Comparison of ENCODE assay signal across 9 cellular contexts in the genomic region with DNA sequence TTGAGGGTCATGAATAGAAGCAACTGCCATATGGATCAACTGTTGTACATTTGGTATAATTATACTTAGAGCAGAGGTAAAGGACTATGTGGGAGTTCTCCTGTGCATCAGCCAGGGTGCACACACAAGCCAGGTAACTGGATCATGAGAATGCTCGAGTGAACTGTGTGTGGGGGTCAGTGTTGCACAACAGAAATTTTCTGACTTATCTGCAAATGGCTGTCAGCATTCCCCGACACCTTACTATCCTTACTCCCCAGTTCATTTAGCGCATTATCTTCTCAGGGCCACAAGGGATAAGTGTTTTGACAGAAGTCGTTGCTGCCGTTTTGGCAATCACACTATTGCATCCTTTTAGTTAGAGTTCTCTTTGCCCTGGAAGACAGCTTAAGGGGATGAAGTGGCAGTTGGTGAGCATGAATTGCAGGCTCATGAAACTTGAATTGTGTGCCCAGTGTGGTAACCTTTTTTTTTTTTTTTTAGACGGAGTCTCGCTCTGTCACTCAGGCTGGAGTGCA. TPM values are rescaled to one million over a fixed set of nuclear protein-coding genes. Genes with fewer than 3 reads are reported as not detected.
DNase-seq lines count a peak whose midpoint lies in the region; ATAC-seq and TF ChIP-seq lines count a peak whose summit lies in the region.
"Had no signal": no experiment of that assay in that cellular context is flagged by ENCODE, and none has a peak within 500 bp of the region (broad histone marks: within the 10 kb centered on the region; RNA-seq: fewer than 3 reads in every experiment).

No MANE protein-coding gene starts in this region.

- H3K4me3 ChIP-seq in dorsolateral prefrontal cortex: peak overlapping the region in 58 of 59 donors; percentile 70 to 100 (median 96)
- peak overlapping the region; percentile 8 to 88 for H3K4me3 ChIP-seq in neutrophil (ENCODE audit: low read depth in 1 of 2, low read length in 1 of 2)

- no peak for ATAC-seq in GM21717 (IDR thresholded peaks at IDR 0.05; ENCODE audit: unreplicated experiment)

- no peaks in the 10 kb centered on the region for H3K27me3 ChIP-seq in dorsolateral prefrontal cortex
- no peaks in the 10 kb centered on the region for H3K27me3 ChIP-seq in neutrophil

- H3K9me3 ChIP-seq in neutrophil: no peaks in the 10 kb centered on the region

- no peak for TF ChIP-seq CTCF in dorsolateral prefrontal cortex (IDR thresholded peaks at IDR 0.05 in 54 of 56, conservative IDR thresholded peaks at IDR 0.05 in 2 of 56; ENCODE audit: low read depth in 1 of 56, partially characterized antibody in 56 of 56)
- TF ChIP-seq CTCF in neutrophil (IDR thresholded peaks at IDR 0.05): no peak

- intact Hi-C loops in dorsolateral prefrontal cortex (cut with DNase I): no loop called here

- H3K36me3 ChIP-seq in neutrophil: no peaks in the 10 kb centered on the region

- peak overlapping the region in 16 of 59 donors; percentile 6 to 97 (median 94) for H3K27ac ChIP-seq in dorsolateral prefrontal cortex
- peak overlapping the region; percentile 97 for H3K27ac ChIP-seq in neutrophil

- H3K4me1 ChIP-seq in neutrophil (ENCODE audit: control insufficient read depth in 1 of 2, insufficient read depth in 1 of 2, low read depth in 1 of 2, low read length in 1 of 2): peaks cover 60 to 61% of the 10 kb centered on the region in 2 experiments

- peak; percentile 26 for DNase-seq in ELR (ENCODE audit: low read depth)
- peak; percentile 29 for DNase-seq in NCI-H69 (lab: John Stamatoyannopoulos, UW)
- no peak for DNase-seq in dorsolateral prefrontal cortex
- DNase-seq in DMS153 treated with DMSO at 0.1 percent for 48 hours (lab: John Stamatoyannopoulos, UW; ENCODE audit: unreplicated experiment): no peak
- DNase-seq in effector CD4-positive, alpha-beta T cell: no peak
- DNase-seq in occipital lobe (lab: John Stamatoyannopoulos, UW): no peak

RNA-seq across cellular contexts. Expression of gene CANX, which starts 1.7 kb away (rescaled TPM):
- total RNA-seq in dorsolateral prefrontal cortex (100 to 1,000 TPM; 347 to 585 (median 447) TPM), occipital lobe (352 TPM)

RNA-seq across cellular contexts. Expression of gene CBY3, which starts 19.6 kb away (rescaled TPM):
- 1 to 10 TPM in 1 of 120 experiments, under 1 TPM in 3, not detected in 116; 0.63 to 1.0 (median 0.76) TPM for total RNA-seq in dorsolateral prefrontal cortex
- not detected for total RNA-seq in occipital lobe
- total RNA-seq: SK-MEL-5 had no signal

RNA-seq across cellular contexts. Expression of gene MAML1, which starts 32.2 kb away (rescaled TPM):
- total RNA-seq in dorsolateral prefrontal cortex: 10 to 100 TPM; 17.4 to 42.6 (median 27.4) TPM
- 9.4 TPM for total RNA-seq in occipital lobe

Comparison
In these comparisons a context has a peak if more than half of its experiments do, and no peak if none do; other contexts are left out.
1. DNase-seq: peak in ELR (single experiment) and NCI-H69 (single experiment); none in dorsolateral prefrontal cortex (0 of 10), DMS153 treated with DMSO at 0.1 percent for 48 hours (single experiment), effector CD4-positive, alpha-beta T cell (single experiment) and occipital lobe (single experiment).